1 cellular context compared by ENCODE assay signal in genomic region chr12:131268125-131268524, GRCh38.
TF ChIP-seq lines count a peak whose summit lies in the region.
"Not testable (repeated sequence)": the region's sequence is repeated elsewhere in the genome, so short reads cannot be mapped to it uniquely, and the experiment has no call there.

No MANE protein-coding gene starts in this region.

TF ChIP-seq in K562, 482 proteins besides CTCF, POLR2A, EP300 and RAD21:
- TF ChIP-seq, protein P1, sequence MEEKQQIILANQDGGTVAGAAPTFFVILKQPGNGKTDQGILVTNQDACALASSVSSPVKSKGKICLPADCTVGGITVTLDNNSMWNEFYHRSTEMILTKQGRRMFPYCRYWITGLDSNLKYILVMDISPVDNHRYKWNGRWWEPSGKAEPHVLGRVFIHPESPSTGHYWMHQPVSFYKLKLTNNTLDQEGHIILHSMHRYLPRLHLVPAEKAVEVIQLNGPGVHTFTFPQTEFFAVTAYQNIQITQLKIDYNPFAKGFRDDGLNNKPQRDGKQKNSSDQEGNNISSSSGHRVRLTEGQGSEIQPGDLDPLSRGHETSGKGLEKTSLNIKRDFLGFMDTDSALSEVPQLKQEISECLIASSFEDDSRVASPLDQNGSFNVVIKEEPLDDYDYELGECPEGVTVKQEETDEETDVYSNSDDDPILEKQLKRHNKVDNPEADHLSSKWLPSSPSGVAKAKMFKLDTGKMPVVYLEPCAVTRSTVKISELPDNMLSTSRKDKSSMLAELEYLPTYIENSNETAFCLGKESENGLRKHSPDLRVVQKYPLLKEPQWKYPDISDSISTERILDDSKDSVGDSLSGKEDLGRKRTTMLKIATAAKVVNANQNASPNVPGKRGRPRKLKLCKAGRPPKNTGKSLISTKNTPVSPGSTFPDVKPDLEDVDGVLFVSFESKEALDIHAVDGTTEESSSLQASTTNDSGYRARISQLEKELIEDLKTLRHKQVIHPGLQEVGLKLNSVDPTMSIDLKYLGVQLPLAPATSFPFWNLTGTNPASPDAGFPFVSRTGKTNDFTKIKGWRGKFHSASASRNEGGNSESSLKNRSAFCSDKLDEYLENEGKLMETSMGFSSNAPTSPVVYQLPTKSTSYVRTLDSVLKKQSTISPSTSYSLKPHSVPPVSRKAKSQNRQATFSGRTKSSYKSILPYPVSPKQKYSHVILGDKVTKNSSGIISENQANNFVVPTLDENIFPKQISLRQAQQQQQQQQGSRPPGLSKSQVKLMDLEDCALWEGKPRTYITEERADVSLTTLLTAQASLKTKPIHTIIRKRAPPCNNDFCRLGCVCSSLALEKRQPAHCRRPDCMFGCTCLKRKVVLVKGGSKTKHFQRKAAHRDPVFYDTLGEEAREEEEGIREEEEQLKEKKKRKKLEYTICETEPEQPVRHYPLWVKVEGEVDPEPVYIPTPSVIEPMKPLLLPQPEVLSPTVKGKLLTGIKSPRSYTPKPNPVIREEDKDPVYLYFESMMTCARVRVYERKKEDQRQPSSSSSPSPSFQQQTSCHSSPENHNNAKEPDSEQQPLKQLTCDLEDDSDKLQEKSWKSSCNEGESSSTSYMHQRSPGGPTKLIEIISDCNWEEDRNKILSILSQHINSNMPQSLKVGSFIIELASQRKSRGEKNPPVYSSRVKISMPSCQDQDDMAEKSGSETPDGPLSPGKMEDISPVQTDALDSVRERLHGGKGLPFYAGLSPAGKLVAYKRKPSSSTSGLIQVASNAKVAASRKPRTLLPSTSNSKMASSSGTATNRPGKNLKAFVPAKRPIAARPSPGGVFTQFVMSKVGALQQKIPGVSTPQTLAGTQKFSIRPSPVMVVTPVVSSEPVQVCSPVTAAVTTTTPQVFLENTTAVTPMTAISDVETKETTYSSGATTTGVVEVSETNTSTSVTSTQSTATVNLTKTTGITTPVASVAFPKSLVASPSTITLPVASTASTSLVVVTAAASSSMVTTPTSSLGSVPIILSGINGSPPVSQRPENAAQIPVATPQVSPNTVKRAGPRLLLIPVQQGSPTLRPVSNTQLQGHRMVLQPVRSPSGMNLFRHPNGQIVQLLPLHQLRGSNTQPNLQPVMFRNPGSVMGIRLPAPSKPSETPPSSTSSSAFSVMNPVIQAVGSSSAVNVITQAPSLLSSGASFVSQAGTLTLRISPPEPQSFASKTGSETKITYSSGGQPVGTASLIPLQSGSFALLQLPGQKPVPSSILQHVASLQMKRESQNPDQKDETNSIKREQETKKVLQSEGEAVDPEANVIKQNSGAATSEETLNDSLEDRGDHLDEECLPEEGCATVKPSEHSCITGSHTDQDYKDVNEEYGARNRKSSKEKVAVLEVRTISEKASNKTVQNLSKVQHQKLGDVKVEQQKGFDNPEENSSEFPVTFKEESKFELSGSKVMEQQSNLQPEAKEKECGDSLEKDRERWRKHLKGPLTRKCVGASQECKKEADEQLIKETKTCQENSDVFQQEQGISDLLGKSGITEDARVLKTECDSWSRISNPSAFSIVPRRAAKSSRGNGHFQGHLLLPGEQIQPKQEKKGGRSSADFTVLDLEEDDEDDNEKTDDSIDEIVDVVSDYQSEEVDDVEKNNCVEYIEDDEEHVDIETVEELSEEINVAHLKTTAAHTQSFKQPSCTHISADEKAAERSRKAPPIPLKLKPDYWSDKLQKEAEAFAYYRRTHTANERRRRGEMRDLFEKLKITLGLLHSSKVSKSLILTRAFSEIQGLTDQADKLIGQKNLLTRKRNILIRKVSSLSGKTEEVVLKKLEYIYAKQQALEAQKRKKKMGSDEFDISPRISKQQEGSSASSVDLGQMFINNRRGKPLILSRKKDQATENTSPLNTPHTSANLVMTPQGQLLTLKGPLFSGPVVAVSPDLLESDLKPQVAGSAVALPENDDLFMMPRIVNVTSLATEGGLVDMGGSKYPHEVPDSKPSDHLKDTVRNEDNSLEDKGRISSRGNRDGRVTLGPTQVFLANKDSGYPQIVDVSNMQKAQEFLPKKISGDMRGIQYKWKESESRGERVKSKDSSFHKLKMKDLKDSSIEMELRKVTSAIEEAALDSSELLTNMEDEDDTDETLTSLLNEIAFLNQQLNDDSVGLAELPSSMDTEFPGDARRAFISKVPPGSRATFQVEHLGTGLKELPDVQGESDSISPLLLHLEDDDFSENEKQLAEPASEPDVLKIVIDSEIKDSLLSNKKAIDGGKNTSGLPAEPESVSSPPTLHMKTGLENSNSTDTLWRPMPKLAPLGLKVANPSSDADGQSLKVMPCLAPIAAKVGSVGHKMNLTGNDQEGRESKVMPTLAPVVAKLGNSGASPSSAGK (IDR thresholded peaks at IDR 0.05): peak; percentile 54; the same call in 1 of the 2 replicates
- TF ChIP-seq SMARCC2 (IDR thresholded peaks at IDR 0.05; ENCODE audit: low read depth): 0 out of 2 replicates have a peak, but pooled peaks have one; percentile 39
- not testable (repeated sequence) for TF ChIP-seq ATF1 (CRISPR knock-in tag; IDR thresholded peaks at IDR 0.05); JUN (CRISPR knock-in tag; IDR thresholded peaks at IDR 0.05; ENCODE audit: borderline replicate concordance); NR2C2 (CRISPR knock-in tag; IDR thresholded peaks at IDR 0.05)
- TF ChIP-seq ATF1 (tag; IDR thresholded peaks at IDR 0.05): peak; percentile 52
- peak; percentile 62 for TF ChIP-seq CREM (IDR thresholded peaks at IDR 0.05; ENCODE audit: low read depth)
- TF ChIP-seq JUND (IDR thresholded peaks at IDR 0.05; ENCODE audit: borderline replicate concordance, low read depth, low read length): peak; percentile 82
- peak; percentile 72; the same call in 2 of the 3 replicates for TF ChIP-seq JUND (tag; IDR thresholded peaks at IDR 0.05; ENCODE audit: borderline replicate concordance, low read depth, low read length)
- TF ChIP-seq NRF1 (conservative IDR thresholded peaks at IDR 0.05 in 1 of 2, IDR thresholded peaks at IDR 0.05 in 1 of 2): peak; percentile 69 to 76
- peak; percentile 68 for TF ChIP-seq MAFG (tag; conservative IDR thresholded peaks at IDR 0.05)
- peak; percentile 49 for TF ChIP-seq CXXC5 (CRISPR knock-in tag; IDR thresholded peaks at IDR 0.05)
- 0 out of 2 replicates have a peak, but pooled peaks have one; percentile 53 for TF ChIP-seq JUN (IDR thresholded peaks at IDR 0.05; ENCODE audit: borderline replicate concordance, low read depth, low read length)
- TF ChIP-seq C11orf30 (IDR thresholded peaks at IDR 0.05; ENCODE audit: low read depth): peak; percentile 74; the same call in 1 of the 2 replicates
- TF ChIP-seq NFE2 (IDR thresholded peaks at IDR 0.05; ENCODE audit: low read depth): peak; percentile 73
- peak; percentile 52; the same call in 1 of the 2 replicates for TF ChIP-seq MAFK (IDR thresholded peaks at IDR 0.05; ENCODE audit: low read length)
- TF ChIP-seq ATF7 (IDR thresholded peaks at IDR 0.05): 0 out of 2 replicates have a peak, but pooled peaks have one; percentile 32
- TF ChIP-seq, protein P2, sequence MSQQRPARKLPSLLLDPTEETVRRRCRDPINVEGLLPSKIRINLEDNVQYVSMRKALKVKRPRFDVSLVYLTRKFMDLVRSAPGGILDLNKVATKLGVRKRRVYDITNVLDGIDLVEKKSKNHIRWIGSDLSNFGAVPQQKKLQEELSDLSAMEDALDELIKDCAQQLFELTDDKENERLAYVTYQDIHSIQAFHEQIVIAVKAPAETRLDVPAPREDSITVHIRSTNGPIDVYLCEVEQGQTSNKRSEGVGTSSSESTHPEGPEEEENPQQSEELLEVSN (IDR thresholded peaks at IDR 0.05; ENCODE audit: borderline replicate concordance in 1 of 2, extremely low read depth in 1 of 2, insufficient read depth in 1 of 2, insufficient read length in 1 of 2, low read depth in 1 of 2, low read length in 1 of 2, poor library complexity in 1 of 2, severe bottlenecking in 1 of 2): peak in 1 of 2 experiments; percentile 57
- peak; percentile 61; the same call in 1 of the 2 replicates for TF ChIP-seq L3MBTL2 (IDR thresholded peaks at IDR 0.05)
- TF ChIP-seq, protein P3, sequence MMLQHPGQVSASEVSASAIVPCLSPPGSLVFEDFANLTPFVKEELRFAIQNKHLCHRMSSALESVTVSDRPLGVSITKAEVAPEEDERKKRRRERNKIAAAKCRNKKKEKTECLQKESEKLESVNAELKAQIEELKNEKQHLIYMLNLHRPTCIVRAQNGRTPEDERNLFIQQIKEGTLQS (IDR thresholded peaks at IDR 0.05): peak; percentile 86
- TF ChIP-seq, protein P3 (CRISPR knock-in tag; conservative IDR thresholded peaks at IDR 0.05): not testable (repeated sequence)
- peak; percentile 86 for TF ChIP-seq ZNF592 (IDR thresholded peaks at IDR 0.05)
- peak; percentile 64 for TF ChIP-seq ZNF316 (IDR thresholded peaks at IDR 0.05)
- 0 out of 2 replicates have a peak, but pooled peaks have one; percentile 28 for TF ChIP-seq DMBX1 (CRISPR knock-in tag; IDR thresholded peaks at IDR 0.05; ENCODE audit: borderline replicate concordance)
- 0 out of 2 replicates have a peak, but pooled peaks have one; percentile 28 for TF ChIP-seq ZNF384 (IDR thresholded peaks at IDR 0.05; ENCODE audit: low read depth, low read length)
- peak; percentile 75 for TF ChIP-seq FOSL1 (tag; conservative IDR thresholded peaks at IDR 0.05)
- peak; percentile 19; the same call in 1 of the 2 replicates for TF ChIP-seq NR2C2 (tag; IDR thresholded peaks at IDR 0.05)
- TF ChIP-seq ARID1B (IDR thresholded peaks at IDR 0.05): 0 out of 2 replicates have a peak, but pooled peaks have one; percentile 13
- TF ChIP-seq SMARCA4 (IDR thresholded peaks at IDR 0.05): 0 out of 2 replicates have a peak, but pooled peaks have one; percentile 31
TF ChIP-seq in K562: peak in this region for 24; not testable (repeated sequence) for 458.
